Comparison of ENCODE assay signal across 23 cellular contexts in the genomic region with DNA sequence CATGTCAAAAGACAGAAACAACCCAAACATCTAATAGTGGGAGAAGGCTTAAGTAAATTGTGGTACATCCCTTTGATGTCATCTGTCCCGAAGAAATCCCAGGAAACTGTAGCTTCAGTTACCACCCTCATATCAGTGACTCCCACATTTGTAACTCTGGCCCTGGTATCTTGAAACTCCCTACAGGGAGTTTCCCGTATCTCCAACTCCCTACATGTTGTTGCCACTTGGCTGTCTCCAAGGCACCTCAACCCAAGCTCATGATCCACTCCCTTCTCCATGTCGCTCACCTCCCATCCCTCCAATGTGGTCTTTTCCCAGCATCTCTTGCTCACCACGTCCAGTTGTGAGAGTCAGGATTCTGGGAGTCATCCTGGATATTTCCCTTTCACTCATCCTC.
"Had no signal": no experiment of that assay in that cellular context is flagged by ENCODE, and none has a peak within 500 bp of the region (broad histone marks: within the 10 kb centered on the region; RNA-seq: fewer than 3 reads in every experiment).

No MANE protein-coding gene starts in this region.

- H3K4me1 Mint-ChIP-seq: memory B cell; naive thymus-derived CD4-positive, alpha-beta T cell had no signal

- H3K9me3 Mint-ChIP-seq: memory B cell had no signal

- H3K9me3 ChIP-seq: esophagus muscularis mucosa, gastroesophageal sphincter, heart right ventricle, left lung, lower lobe of right lung had no signal

- H3K36me3 Mint-ChIP-seq: memory B cell had no signal

- H3K27ac ChIP-seq: coronary artery, dorsolateral prefrontal cortex, esophagus muscularis mucosa, foreskin keratinocyte, gastroesophageal sphincter, heart right ventricle, left lung, lower lobe of right lung had no signal

- H3K4me3 ChIP-seq: coronary artery, dorsolateral prefrontal cortex, esophagus muscularis mucosa, gastroesophageal sphincter, heart right ventricle, left lung, lower lobe of right lung had no signal

- H3K36me3 ChIP-seq: esophagus muscularis mucosa, gastroesophageal sphincter, heart right ventricle, left lung, lower lobe of right lung had no signal

- H3K27ac Mint-ChIP-seq: memory B cell; naive thymus-derived CD4-positive, alpha-beta T cell had no signal

- DNase-seq: dermis blood vessel endothelial cell; dorsolateral prefrontal cortex; effector CD4-positive, alpha-beta T cell; effector memory CD4-positive, alpha-beta T cell; foreskin keratinocyte; heart right ventricle; hippocampal formation; left cardiac atrium; left lung; left ventricle myocardium superior; lower lobe of right lung; mesendoderm; midbrain; naive thymus-derived CD4-positive, alpha-beta T cell had no signal

- H3K4me3 Mint-ChIP-seq: memory B cell; naive thymus-derived CD4-positive, alpha-beta T cell had no signal

- ATAC-seq: foreskin keratinocyte; gastroesophageal sphincter; heart right ventricle; left cardiac atrium; left lung; left ventricle myocardium superior; lower lobe of right lung; naive thymus-derived CD4-positive, alpha-beta T cell had no signal

- H3K4me1 ChIP-seq: esophagus muscularis mucosa, foreskin keratinocyte, gastroesophageal sphincter, heart right ventricle, left lung, lower lobe of right lung had no signal

- FAIRE-seq: colon, endothelial cell of umbilical vein, frontal cortex, islet of Langerhans, keratinocyte had no signal
